1 cellular context compared by ENCODE assay signal in the genomic region with DNA sequence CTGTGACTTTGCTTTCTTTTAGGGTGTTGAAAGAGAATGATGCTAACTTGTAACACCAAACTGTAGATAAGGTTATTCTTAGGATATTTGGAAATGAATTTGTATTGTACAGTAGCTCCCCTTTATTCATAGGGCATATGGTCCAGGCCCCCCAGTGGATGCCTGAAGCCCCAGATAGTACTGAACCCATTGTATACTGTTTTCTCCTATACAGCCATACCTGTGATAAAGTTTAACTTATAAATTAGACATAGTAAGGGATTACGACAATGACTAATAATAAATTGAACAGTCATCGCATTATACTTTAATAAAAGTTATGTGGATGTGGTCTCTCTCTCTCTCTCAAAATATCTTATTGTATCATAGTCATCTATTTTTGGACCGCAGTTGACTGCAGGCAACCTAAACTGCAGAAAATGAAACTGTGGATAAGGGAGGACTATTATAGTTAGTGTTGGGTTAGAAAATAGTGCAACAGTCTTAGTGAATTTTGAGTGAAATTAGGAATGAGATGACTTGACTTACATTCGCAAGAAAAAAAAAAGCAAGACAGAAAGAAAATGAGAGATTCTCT.
TF ChIP-seq lines count a peak whose summit lies in the region.

No MANE protein-coding gene starts in this region.

TF ChIP-seq in K562, 482 proteins besides CTCF, POLR2A, EP300 and RAD21 (continued from another document):
- TF ChIP-seq, protein P1, sequence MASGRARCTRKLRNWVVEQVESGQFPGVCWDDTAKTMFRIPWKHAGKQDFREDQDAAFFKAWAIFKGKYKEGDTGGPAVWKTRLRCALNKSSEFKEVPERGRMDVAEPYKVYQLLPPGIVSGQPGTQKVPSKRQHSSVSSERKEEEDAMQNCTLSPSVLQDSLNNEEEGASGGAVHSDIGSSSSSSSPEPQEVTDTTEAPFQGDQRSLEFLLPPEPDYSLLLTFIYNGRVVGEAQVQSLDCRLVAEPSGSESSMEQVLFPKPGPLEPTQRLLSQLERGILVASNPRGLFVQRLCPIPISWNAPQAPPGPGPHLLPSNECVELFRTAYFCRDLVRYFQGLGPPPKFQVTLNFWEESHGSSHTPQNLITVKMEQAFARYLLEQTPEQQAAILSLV (tag; IDR thresholded peaks at IDR 0.05): no peak
- TF ChIP-seq, protein P2, sequence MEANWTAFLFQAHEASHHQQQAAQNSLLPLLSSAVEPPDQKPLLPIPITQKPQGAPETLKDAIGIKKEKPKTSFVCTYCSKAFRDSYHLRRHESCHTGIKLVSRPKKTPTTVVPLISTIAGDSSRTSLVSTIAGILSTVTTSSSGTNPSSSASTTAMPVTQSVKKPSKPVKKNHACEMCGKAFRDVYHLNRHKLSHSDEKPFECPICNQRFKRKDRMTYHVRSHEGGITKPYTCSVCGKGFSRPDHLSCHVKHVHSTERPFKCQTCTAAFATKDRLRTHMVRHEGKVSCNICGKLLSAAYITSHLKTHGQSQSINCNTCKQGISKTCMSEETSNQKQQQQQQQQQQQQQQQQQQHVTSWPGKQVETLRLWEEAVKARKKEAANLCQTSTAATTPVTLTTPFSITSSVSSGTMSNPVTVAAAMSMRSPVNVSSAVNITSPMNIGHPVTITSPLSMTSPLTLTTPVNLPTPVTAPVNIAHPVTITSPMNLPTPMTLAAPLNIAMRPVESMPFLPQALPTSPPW (CRISPR knock-in tag; IDR thresholded peaks at IDR 0.05): no peak
- TF ChIP-seq, protein P3, sequence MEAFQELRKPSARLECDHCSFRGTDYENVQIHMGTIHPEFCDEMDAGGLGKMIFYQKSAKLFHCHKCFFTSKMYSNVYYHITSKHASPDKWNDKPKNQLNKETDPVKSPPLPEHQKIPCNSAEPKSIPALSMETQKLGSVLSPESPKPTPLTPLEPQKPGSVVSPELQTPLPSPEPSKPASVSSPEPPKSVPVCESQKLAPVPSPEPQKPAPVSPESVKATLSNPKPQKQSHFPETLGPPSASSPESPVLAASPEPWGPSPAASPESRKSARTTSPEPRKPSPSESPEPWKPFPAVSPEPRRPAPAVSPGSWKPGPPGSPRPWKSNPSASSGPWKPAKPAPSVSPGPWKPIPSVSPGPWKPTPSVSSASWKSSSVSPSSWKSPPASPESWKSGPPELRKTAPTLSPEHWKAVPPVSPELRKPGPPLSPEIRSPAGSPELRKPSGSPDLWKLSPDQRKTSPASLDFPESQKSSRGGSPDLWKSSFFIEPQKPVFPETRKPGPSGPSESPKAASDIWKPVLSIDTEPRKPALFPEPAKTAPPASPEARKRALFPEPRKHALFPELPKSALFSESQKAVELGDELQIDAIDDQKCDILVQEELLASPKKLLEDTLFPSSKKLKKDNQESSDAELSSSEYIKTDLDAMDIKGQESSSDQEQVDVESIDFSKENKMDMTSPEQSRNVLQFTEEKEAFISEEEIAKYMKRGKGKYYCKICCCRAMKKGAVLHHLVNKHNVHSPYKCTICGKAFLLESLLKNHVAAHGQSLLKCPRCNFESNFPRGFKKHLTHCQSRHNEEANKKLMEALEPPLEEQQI (IDR thresholded peaks at IDR 0.05): no peak
- TF ChIP-seq ZNF311 (CRISPR knock-in tag; IDR thresholded peaks at IDR 0.05): no peak
- no peak for TF ChIP-seq TRIM24 (IDR thresholded peaks at IDR 0.05)
- TF ChIP-seq ZKSCAN3 (CRISPR knock-in tag; IDR thresholded peaks at IDR 0.05): no peak
- TF ChIP-seq, protein P4, sequence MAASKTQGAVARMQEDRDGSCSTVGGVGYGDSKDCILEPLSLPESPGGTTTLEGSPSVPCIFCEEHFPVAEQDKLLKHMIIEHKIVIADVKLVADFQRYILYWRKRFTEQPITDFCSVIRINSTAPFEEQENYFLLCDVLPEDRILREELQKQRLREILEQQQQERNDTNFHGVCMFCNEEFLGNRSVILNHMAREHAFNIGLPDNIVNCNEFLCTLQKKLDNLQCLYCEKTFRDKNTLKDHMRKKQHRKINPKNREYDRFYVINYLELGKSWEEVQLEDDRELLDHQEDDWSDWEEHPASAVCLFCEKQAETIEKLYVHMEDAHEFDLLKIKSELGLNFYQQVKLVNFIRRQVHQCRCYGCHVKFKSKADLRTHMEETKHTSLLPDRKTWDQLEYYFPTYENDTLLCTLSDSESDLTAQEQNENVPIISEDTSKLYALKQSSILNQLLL (CRISPR knock-in tag; IDR thresholded peaks at IDR 0.05; ENCODE audit: borderline replicate concordance): no peak
- TF ChIP-seq, protein P5, sequence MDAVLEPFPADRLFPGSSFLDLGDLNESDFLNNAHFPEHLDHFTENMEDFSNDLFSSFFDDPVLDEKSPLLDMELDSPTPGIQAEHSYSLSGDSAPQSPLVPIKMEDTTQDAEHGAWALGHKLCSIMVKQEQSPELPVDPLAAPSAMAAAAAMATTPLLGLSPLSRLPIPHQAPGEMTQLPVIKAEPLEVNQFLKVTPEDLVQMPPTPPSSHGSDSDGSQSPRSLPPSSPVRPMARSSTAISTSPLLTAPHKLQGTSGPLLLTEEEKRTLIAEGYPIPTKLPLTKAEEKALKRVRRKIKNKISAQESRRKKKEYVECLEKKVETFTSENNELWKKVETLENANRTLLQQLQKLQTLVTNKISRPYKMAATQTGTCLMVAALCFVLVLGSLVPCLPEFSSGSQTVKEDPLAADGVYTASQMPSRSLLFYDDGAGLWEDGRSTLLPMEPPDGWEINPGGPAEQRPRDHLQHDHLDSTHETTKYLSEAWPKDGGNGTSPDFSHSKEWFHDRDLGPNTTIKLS (IDR thresholded peaks at IDR 0.05; ENCODE audit: borderline replicate concordance, low read depth): no peak
- TF ChIP-seq SIX5 (IDR thresholded peaks at IDR 0.05; ENCODE audit: borderline replicate concordance in 1 of 2, insufficient read depth in 1 of 2, low read depth in 1 of 2, low read length in 2 of 2): no peak
